In the genomic region with DNA sequence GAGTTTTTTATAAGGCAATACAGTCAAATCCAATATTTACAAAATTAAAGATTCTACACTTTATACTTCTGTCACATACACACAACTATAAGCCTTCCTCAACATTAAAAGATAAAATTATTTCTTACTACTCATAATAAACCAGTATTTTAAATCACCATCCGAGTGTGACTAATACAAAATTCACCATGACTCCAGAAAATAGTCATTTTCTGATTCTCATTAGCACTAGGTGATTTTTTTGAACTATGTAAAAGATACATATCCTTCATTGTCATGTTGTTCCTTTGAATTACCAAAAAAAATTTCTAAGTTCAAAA, we compare ENCODE assay signal across 1 cellular context.
TF ChIP-seq lines count a peak whose summit lies in the region.

No MANE protein-coding gene starts in this region.

TF ChIP-seq in H1, 55 proteins besides CTCF, POLR2A, EP300 and RAD21 (continued from another document):
- TF ChIP-seq RNF2 (IDR thresholded peaks at IDR 0.05; ENCODE audit: borderline replicate concordance, low read depth, low read length, missing control alignments, poor library complexity, severe bottlenecking), result no peak
- no peak for TF ChIP-seq ASH2L (IDR thresholded peaks at IDR 0.05; ENCODE audit: low read length)
- TF ChIP-seq MAX (IDR thresholded peaks at IDR 0.05), result no peak
- TF ChIP-seq TBP (IDR thresholded peaks at IDR 0.05; ENCODE audit: low read depth, low read length), result no peak
